1 cellular context compared by ENCODE assay signal in genomic region chr2:64629329-64629781, GRCh38.
A peak's percentile ranks its signal among the peaks of the same experiment; 100 is the strongest.
TF ChIP-seq lines count a peak whose summit lies in the region.

No MANE protein-coding gene starts in this region.

TF ChIP-seq in liver, 16 proteins besides CTCF, POLR2A, EP300 and RAD21 (continued from another document):
- TF ChIP-seq MAX (IDR thresholded peaks at IDR 0.05) (no peak), ZBTB33 (IDR thresholded peaks at IDR 0.05) (no peak), FOXA1 (IDR thresholded peaks at IDR 0.05) (peak; percentile 30), NR2F2 (IDR thresholded peaks at IDR 0.05) (no peak), HNF4A (conservative IDR thresholded peaks at IDR 0.05) (peak in 1 of 2 donors; percentile 34), FOXA2 (IDR thresholded peaks at IDR 0.05) (peak; percentile 55), RXRA (IDR thresholded peaks at IDR 0.05) (peak in 1 of 2 donors; percentile 65)
